In the genomic region with DNA sequence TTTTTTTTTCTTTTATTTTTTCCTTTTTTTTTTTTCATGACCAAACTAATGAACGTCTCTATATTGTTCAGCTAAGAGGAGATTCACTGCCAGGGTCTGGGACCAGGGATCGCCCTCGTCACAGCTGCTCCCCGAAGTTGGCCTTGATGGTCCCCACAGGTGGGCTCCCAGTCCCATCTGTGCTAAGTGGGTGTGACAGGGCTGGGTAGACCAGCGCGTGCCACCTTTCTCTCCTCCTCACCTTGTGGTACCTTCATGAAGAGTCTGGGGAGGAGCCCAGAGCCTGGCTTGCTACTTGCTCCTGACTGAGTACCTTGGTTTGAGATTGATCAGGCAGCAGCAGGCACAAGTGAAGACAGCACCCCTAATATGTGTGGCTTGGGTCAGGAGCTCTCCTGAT, we compare ENCODE assay signal across 1 cellular context.
TF ChIP-seq lines count a peak whose summit lies in the region.

No MANE protein-coding gene starts in this region.

TF ChIP-seq in GM23338, 12 proteins besides CTCF, POLR2A, EP300 and RAD21 (continued from another document):
- TF ChIP-seq, protein P1, sequence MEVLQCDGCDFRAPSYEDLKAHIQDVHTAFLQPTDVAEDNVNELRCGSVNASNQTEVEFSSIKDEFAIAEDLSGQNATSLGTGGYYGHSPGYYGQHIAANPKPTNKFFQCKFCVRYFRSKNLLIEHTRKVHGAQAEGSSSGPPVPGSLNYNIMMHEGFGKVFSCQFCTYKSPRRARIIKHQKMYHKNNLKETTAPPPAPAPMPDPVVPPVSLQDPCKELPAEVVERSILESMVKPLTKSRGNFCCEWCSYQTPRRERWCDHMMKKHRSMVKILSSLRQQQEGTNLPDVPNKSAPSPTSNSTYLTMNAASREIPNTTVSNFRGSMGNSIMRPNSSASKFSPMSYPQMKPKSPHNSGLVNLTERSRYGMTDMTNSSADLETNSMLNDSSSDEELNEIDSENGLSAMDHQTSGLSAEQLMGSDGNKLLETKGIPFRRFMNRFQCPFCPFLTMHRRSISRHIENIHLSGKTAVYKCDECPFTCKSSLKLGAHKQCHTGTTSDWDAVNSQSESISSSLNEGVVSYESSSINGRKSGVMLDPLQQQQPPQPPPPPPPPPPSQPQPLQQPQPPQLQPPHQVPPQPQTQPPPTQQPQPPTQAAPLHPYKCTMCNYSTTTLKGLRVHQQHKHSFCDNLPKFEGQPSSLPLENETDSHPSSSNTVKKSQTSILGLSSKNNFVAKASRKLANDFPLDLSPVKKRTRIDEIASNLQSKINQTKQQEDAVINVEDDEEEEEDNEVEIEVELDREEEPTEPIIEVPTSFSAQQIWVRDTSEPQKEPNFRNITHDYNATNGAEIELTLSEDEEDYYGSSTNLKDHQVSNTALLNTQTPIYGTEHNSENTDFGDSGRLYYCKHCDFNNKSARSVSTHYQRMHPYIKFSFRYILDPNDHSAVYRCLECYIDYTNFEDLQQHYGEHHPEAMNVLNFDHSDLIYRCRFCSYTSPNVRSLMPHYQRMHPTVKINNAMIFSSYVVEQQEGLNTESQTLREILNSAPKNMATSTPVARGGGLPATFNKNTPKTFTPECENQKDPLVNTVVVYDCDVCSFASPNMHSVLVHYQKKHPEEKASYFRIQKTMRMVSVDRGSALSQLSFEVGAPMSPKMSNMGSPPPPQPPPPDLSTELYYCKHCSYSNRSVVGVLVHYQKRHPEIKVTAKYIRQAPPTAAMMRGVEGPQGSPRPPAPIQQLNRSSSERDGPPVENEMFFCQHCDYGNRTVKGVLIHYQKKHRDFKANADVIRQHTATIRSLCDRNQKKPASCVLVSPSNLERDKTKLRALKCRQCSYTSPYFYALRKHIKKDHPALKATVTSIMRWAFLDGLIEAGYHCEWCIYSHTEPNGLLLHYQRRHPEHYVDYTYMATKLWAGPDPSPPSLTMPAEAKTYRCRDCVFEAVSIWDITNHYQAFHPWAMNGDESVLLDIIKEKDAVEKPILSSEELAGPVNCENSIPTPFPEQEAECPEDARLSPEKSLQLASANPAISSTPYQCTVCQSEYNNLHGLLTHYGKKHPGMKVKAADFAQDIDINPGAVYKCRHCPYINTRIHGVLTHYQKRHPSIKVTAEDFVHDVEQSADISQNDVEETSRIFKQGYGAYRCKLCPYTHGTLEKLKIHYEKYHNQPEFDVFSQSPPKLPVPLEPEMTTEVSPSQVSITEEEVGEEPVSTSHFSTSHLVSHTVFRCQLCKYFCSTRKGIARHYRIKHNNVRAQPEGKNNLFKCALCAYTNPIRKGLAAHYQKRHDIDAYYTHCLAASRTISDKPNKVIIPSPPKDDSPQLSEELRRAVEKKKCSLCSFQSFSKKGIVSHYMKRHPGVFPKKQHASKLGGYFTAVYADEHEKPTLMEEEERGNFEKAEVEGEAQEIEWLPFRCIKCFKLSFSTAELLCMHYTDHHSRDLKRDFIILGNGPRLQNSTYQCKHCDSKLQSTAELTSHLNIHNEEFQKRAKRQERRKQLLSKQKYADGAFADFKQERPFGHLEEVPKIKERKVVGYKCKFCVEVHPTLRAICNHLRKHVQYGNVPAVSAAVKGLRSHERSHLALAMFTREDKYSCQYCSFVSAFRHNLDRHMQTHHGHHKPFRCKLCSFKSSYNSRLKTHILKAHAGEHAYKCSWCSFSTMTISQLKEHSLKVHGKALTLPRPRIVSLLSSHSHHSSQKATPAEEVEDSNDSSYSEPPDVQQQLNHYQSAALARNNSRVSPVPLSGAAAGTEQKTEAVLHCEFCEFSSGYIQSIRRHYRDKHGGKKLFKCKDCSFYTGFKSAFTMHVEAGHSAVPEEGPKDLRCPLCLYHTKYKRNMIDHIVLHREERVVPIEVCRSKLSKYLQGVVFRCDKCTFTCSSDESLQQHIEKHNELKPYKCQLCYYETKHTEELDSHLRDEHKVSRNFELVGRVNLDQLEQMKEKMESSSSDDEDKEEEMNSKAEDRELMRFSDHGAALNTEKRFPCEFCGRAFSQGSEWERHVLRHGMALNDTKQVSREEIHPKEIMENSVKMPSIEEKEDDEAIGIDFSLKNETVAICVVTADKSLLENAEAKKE (CRISPR knock-in tag; IDR thresholded peaks at IDR 0.05), result no peak
- no peak for TF ChIP-seq EZH2phosphoT487 (IDR thresholded peaks at IDR 0.05; ENCODE audit: unreplicated experiment)
- peak; percentile 68 for TF ChIP-seq EZH2 (IDR thresholded peaks at IDR 0.05; ENCODE audit: low read depth, unreplicated experiment)
- no peak for TF ChIP-seq POLR2AphosphoS5 (IDR thresholded peaks at IDR 0.05; ENCODE audit: low read depth)
- TF ChIP-seq, protein P2, sequence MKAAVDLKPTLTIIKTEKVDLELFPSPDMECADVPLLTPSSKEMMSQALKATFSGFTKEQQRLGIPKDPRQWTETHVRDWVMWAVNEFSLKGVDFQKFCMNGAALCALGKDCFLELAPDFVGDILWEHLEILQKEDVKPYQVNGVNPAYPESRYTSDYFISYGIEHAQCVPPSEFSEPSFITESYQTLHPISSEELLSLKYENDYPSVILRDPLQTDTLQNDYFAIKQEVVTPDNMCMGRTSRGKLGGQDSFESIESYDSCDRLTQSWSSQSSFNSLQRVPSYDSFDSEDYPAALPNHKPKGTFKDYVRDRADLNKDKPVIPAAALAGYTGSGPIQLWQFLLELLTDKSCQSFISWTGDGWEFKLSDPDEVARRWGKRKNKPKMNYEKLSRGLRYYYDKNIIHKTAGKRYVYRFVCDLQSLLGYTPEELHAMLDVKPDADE (IDR thresholded peaks at IDR 0.05), result no peak
